Comparison of ENCODE assay signal across 25 cellular contexts in the genomic region with DNA sequence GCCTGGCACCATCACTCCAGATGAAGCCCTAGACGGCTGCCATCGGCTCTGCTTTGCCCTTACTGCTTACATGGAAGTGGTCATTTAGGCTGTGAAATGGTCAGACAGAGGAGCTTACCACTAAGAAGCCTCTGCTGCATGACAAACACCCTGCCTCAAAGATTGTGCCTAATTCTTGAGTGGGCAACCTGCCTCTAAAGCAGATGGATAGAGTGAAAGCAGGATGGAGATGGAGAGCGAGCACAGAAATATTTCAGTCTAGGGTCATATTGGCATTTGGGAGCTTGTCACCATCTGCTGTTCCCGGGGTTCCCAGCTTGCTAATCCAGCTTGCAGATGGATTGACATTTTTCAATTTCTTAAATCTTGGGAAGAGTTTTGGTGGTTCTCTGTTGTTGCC.
"Had no signal": no experiment of that assay in that cellular context is flagged by ENCODE, and none has a peak within 500 bp of the region (broad histone marks: within the 10 kb centered on the region; RNA-seq: fewer than 3 reads in every experiment).

No MANE protein-coding gene starts in this region.

- H3K9ac ChIP-seq: neural progenitor cell had no signal

- H3K27me3 ChIP-seq: left lung, neural progenitor cell, pancreas, right atrium auricular region, right lobe of liver, suprapubic skin, tibial artery, uterus had no signal

- H3K4me3 Mint-ChIP-seq: immature natural killer cell; natural killer cell; nephron progenitor cell; neural progenitor cell; stimulated activated naive B cell treated with anti-CD40 and anti-IgM and Interleukin-4, amounts not matched to agents 10 μg/mL and 1 μg/mL and 100 μg/mL, for 72 hours; stimulated activated naive CD8-positive, alpha-beta T cell treated with anti-CD3 and anti-CD28 coated beads, Interleukin-15, Interleukin-2, amounts not matched to agents 100 ng/mL and 50 ng/mL, for 24 hours; type B pancreatic cell had no signal

- H3K4me2 ChIP-seq: neural progenitor cell, smooth muscle cell had no signal

- DNase-seq: hypothalamus; immature natural killer cell; kidney; left colon; left lung; lower lobe of right lung; mammary epithelial cell; mesenchymal stem cell; natural killer cell; nephron progenitor cell; pancreas; psoas muscle; right lobe of liver; stimulated activated CD4-positive, alpha-beta T cell treated with anti-CD3 and anti-CD28 coated beads, Interleukin-1b, Interleukin-23, amount 100 ng/mL, for 48 hours; stimulated activated CD4-positive, alpha-beta T cell treated with anti-CD3 and anti-CD28 coated beads, Interleukin-2, amount 100 ng/mL, for 48 hours; stimulated activated naive B cell treated with anti-CD40 and anti-IgM and Interleukin-4, amounts not matched to agents 10 μg/mL and 1 μg/mL and 100 μg/mL, for 72 hours; tibial artery; uterus had no signal

- H3K27me3 Mint-ChIP-seq: stimulated activated naive B cell treated with anti-CD40 and anti-IgM and Interleukin-4, amounts not matched to agents 10 μg/mL and 1 μg/mL and 100 μg/mL, for 72 hours; stimulated activated naive CD8-positive, alpha-beta T cell treated with anti-CD3 and anti-CD28 coated beads, Interleukin-15, Interleukin-2, amounts not matched to agents 100 ng/mL and 50 ng/mL, for 24 hours had no signal

- H3K36me3 ChIP-seq: left lung, lower lobe of right lung, neural progenitor cell, pancreas, right atrium auricular region, right lobe of liver, suprapubic skin, thoracic aorta, tibial artery, uterus had no signal

- H3K27ac Mint-ChIP-seq: immature natural killer cell; natural killer cell; nephron progenitor cell; neural progenitor cell; stimulated activated naive B cell treated with anti-CD40 and anti-IgM and Interleukin-4, amounts not matched to agents 10 μg/mL and 1 μg/mL and 100 μg/mL, for 72 hours; stimulated activated naive CD8-positive, alpha-beta T cell treated with anti-CD3 and anti-CD28 coated beads, Interleukin-15, Interleukin-2, amounts not matched to agents 100 ng/mL and 50 ng/mL, for 24 hours; type B pancreatic cell had no signal

- H3K36me3 Mint-ChIP-seq: natural killer cell; neural progenitor cell; stimulated activated naive B cell treated with anti-CD40 and anti-IgM and Interleukin-4, amounts not matched to agents 10 μg/mL and 1 μg/mL and 100 μg/mL, for 72 hours; type B pancreatic cell had no signal

- H3K9me3 Mint-ChIP-seq: type B pancreatic cell had no signal

- H3K4me1 ChIP-seq: left lung, lower lobe of right lung, neural progenitor cell, pancreas, psoas muscle, right atrium auricular region, right lobe of liver, suprapubic skin, tibial artery, uterus had no signal

- H2AFZ ChIP-seq: neural progenitor cell had no signal

- H3K4me3 ChIP-seq: left lung, lower lobe of right lung, neural progenitor cell, pancreas, psoas muscle, right atrium auricular region, right lobe of liver, smooth muscle cell, suprapubic skin, thoracic aorta, tibial artery, uterus had no signal

- ATAC-seq: left colon; left lung; lower lobe of right lung; natural killer cell; pancreas; psoas muscle; right lobe of liver; stimulated activated naive B cell treated with anti-CD40 and anti-IgM and Interleukin-4, amounts not matched to agents 10 μg/mL and 1 μg/mL and 100 μg/mL, for 72 hours had no signal

- H3K4me1 Mint-ChIP-seq: immature natural killer cell; natural killer cell; nephron progenitor cell; neural progenitor cell; stimulated activated naive B cell treated with anti-CD40 and anti-IgM and Interleukin-4, amounts not matched to agents 10 μg/mL and 1 μg/mL and 100 μg/mL, for 72 hours had no signal

- H3K9me3 ChIP-seq: lower lobe of right lung, pancreas, psoas muscle, right atrium auricular region, right lobe of liver, suprapubic skin, thoracic aorta, uterus had no signal

- H3K27ac ChIP-seq: left lung, lower lobe of right lung, neural progenitor cell, pancreas, psoas muscle, right atrium auricular region, right lobe of liver, suprapubic skin, thoracic aorta, tibial artery, uterus had no signal
